Comparison of ENCODE assay signal across 8 cellular contexts in genomic region chr3:127074900-127075360, GRCh38.
A peak's percentile ranks its signal among the peaks of the same experiment; 100 is the strongest.
DNase-seq lines count a peak whose midpoint lies in the region; ATAC-seq, FAIRE-seq and TF ChIP-seq lines count a peak whose summit lies in the region.

No MANE protein-coding gene starts in this region.

- FAIRE-seq in small intestine (lab: Jason Lieb, UNC) = no peak

- H3K4me1 ChIP-seq in tibial nerve = peaks cover 0 to 21% (median 0%) of the 10 kb centered on the region in 4 donors
- H3K4me1 ChIP-seq in small intestine (ENCODE audit: control insufficient read depth in 2 of 2, insufficient read depth in 1 of 2, low read depth in 1 of 2, low read length in 1 of 2) = no peaks in the 10 kb centered on the region

- ATAC-seq in GM21381 (IDR thresholded peaks at IDR 0.05; ENCODE audit: unreplicated experiment) (peak; percentile 85), HG03565 (IDR thresholded peaks at IDR 0.05; ENCODE audit: unreplicated experiment) (peak; percentile 66)

- TF ChIP-seq POLR2A in tibial nerve (IDR thresholded peaks at IDR 0.05) = no peak

- H3K36me3 ChIP-seq in tibial nerve (no peaks in the 10 kb centered on the region), small intestine (ENCODE audit: control insufficient read depth in 2 of 2, insufficient read depth in 2 of 2, low read length in 2 of 2) (no peaks in the 10 kb centered on the region)

- DNase-seq in GM04503 (ENCODE audit: low read depth) = peak; percentile 86
- DNase-seq in SW480 (ENCODE audit: low spot score) = peak; percentile 53
- DNase-seq in iPS-NIHi11 (ENCODE audit: low spot score) = peak; percentile 49
- no peak for DNase-seq in NCI-H446 treated with DMSO at 0.1 percent for 48 hours (lab: John Stamatoyannopoulos, UW)
- DNase-seq in tibial nerve (ENCODE audit: low spot score in 2 of 2) = no peak
- DNase-seq in small intestine = no peak

- H3K9me3 ChIP-seq in tibial nerve = no peaks in the 10 kb centered on the region
- H3K9me3 ChIP-seq in small intestine (ENCODE audit: control insufficient read depth, low read depth) = no peaks in the 10 kb centered on the region

- 72 to 83% methylated on average over 2 to 3 of the region's 4 CpGs for WGBS in tibial nerve, 2 donors
- WGBS in small intestine, 3 donors = 62 to 70% (median 66%) methylated on average over 4 of the region's 4 CpGs

- H3K4me3 ChIP-seq in tibial nerve (no peak overlapping the region), small intestine (ENCODE audit: low read depth in 1 of 2, low read length in 2 of 2) (no peak overlapping the region)

- H3K27me3 ChIP-seq in tibial nerve (no peaks in the 10 kb centered on the region), small intestine (ENCODE audit: control insufficient read depth in 2 of 2, insufficient read depth in 2 of 2, low read length in 2 of 2) (no peaks in the 10 kb centered on the region)

- TF ChIP-seq CTCF in tibial nerve (IDR thresholded peaks at IDR 0.05) = no peak

- TF ChIP-seq EP300 in tibial nerve (IDR thresholded peaks at IDR 0.05) = no peak

- H3K27ac ChIP-seq in tibial nerve = no peak overlapping the region
- no peak overlapping the region for H3K27ac ChIP-seq in small intestine (ENCODE audit: low read depth in 1 of 2, low read length in 1 of 2)

Comparison
In these comparisons a context has a peak if more than half of its experiments do, and no peak if none do; other contexts are left out.
1. DNase-seq: peak in GM04503 (single experiment), SW480 (single experiment) and iPS-NIHi11 (single experiment); none in NCI-H446 treated with DMSO at 0.1 percent for 48 hours (single experiment), tibial nerve (0 of 2) and small intestine (single experiment).